Comparison of ENCODE assay signal across 25 cellular contexts in genomic region chr5:74957906-74958305, GRCh38.
"Had no signal": no experiment of that assay in that cellular context is flagged by ENCODE, and none has a peak within 500 bp of the region (broad histone marks: within the 10 kb centered on the region; RNA-seq: fewer than 3 reads in every experiment).

No MANE protein-coding gene starts in this region.

- H3K36me3 ChIP-seq: MG63, SJSA1 had no signal

- H3K9me3 ChIP-seq: MG63 had no signal

- FAIRE-seq: RCC 7860 had no signal

- H3K27me3 ChIP-seq: MG63, SJSA1 had no signal

- H3K36me3 Mint-ChIP-seq: activated CD4-positive, alpha-beta memory T cell treated with anti-CD3 and anti-CD28 coated beads for 36 hours had no signal

- H3K4me3 Mint-ChIP-seq: activated CD4-positive, alpha-beta memory T cell treated with anti-CD3 and anti-CD28 coated beads for 36 hours; activated naive CD4-positive, alpha-beta T cell treated with anti-CD3 and anti-CD28 coated beads for 36 hours; activated naive CD8-positive, alpha-beta T cell; activated T-helper 17 cell treated with anti-CD3 and anti-CD28 coated beads, Interleukin-2, amount 50 U/mL, for 72 hours; T-helper 2 cell treated with Interferon-gamma antibody and Interleukin-4, amounts not matched to agents 5 μg/mL and 100 μg/mL, for 36 hours had no signal

- DNase-seq: activated CD4-positive, alpha-beta memory T cell treated with anti-CD3 and anti-CD28 coated beads for 36 hours; activated CD4-positive, alpha-beta T cell treated with anti-CD3 and anti-CD28 coated beads for 4 hours; activated gamma-delta T cell; activated naive CD4-positive, alpha-beta T cell treated with anti-CD3 and anti-CD28 coated beads for 36 hours; activated T-cell treated with anti-CD3 and anti-CD28 coated beads for 4 hours; activated T-cell treated with anti-CD3 and anti-CD28 coated beads, Interleukin-2, amount 50 U/mL, for 48 hours; amygdala; MG63; MV-4-11; NCI-H1092 treated with DMSO at 0.1 percent for 48 hours; NCI-H1436 treated with DMSO at 0.1 percent for 48 hours; NCI-H187 treated with DMSO at 0.1 percent for 48 hours; NCI-H2081 treated with DMSO at 0.1 percent for 48 hours; NCI-H446; NCI-H524; PC-3; SHP77; SW 1271 had no signal

- ATAC-seq: activated CD4-positive, CD25-positive, alpha-beta regulatory T cell treated with anti-CD3 and anti-CD28 coated beads, Interleukin-2, amount 50 U/mL, for 24 hours; activated T-helper 17 cell treated with anti-CD3 and anti-CD28 coated beads, Interleukin-2, amount 50 U/mL, for 72 hours; PC-3; SK-N-SH treated with all-trans-retinoic acid at 6 μM for 48 hours had no signal

- H3K9me3 Mint-ChIP-seq: activated CD4-positive, alpha-beta memory T cell treated with anti-CD3 and anti-CD28 coated beads for 36 hours; activated naive CD4-positive, alpha-beta T cell treated with anti-CD3 and anti-CD28 coated beads for 36 hours; activated T-helper 17 cell treated with anti-CD3 and anti-CD28 coated beads, Interleukin-2, amount 50 U/mL, for 72 hours; T-helper 2 cell treated with Interferon-gamma antibody and Interleukin-4, amounts not matched to agents 5 μg/mL and 100 μg/mL, for 36 hours had no signal

- H3K27ac ChIP-seq: SJSA1 had no signal

- H3K4me3 ChIP-seq: MG63, SJSA1 had no signal

- H3K27ac Mint-ChIP-seq: activated CD4-positive, alpha-beta memory T cell treated with anti-CD3 and anti-CD28 coated beads for 36 hours; activated naive CD4-positive, alpha-beta T cell treated with anti-CD3 and anti-CD28 coated beads for 36 hours; activated naive CD8-positive, alpha-beta T cell; activated T-helper 17 cell treated with anti-CD3 and anti-CD28 coated beads, Interleukin-2, amount 50 U/mL, for 72 hours; T-helper 2 cell treated with Interferon-gamma antibody and Interleukin-4, amounts not matched to agents 5 μg/mL and 100 μg/mL, for 36 hours had no signal
